Comparison of ENCODE assay signal across 22 cellular contexts in genomic region chr13:23740002-23740401, GRCh38.
"Had no signal": no experiment of that assay in that cellular context is flagged by ENCODE, and none has a peak within 500 bp of the region (broad histone marks: within the 10 kb centered on the region; RNA-seq: fewer than 3 reads in every experiment).

No MANE protein-coding gene starts in this region.

- H3K27me3 Mint-ChIP-seq: central memory CD8-positive, alpha-beta T cell; natural killer cell treated with Interleukin-12 subunit alpha and Interleukin-12 subunit beta and Interleukin-15 and Interleukin-18, amount 100 ng/mL, for 72 hours had no signal

- H3K4me3 ChIP-seq: colonic mucosa, gastrocnemius medialis, heart right ventricle, lower lobe of right lung, tibial nerve, uterus had no signal

- H3K4me1 ChIP-seq: colonic mucosa, gastrocnemius medialis, tibial nerve, uterus had no signal

- H3K9me3 Mint-ChIP-seq: activated CD4-positive, alpha-beta T cell treated with anti-CD3 and anti-CD28 coated beads, Interleukin-2, amount 10 ng/mL, durations not matched to agents 7 days and 5 days; activated naive CD4-positive, alpha-beta T cell treated with anti-CD3 and anti-CD28 coated beads, Interleukin-2, amount 10 ng/mL, durations not matched to agents 7 days and 5 days; activated T-cell treated with anti-CD3 and anti-CD28 coated beads, Interleukin-2, amount 50 U/mL, for 4 hours; central memory CD8-positive, alpha-beta T cell; immature natural killer cell; natural killer cell treated with Interleukin-12 subunit alpha and Interleukin-12 subunit beta and Interleukin-15 and Interleukin-18, amount 100 ng/mL, for 72 hours had no signal

- ATAC-seq: activated T-cell treated with anti-CD3 and anti-CD28 coated beads, Interleukin-2, amount 50 U/mL, for 4 hours; gastrocnemius medialis; natural killer cell treated with Interleukin-12 subunit alpha and Interleukin-12 subunit beta and Interleukin-15 and Interleukin-18, amount 100 ng/mL, for 72 hours; stimulated activated naive CD8-positive, alpha-beta T cell treated with anti-CD3 and anti-CD28 coated beads, Interleukin-15, Interleukin-2, amounts not matched to agents 100 U/mL and 50 U/mL, for 24 hours had no signal

- H3K27ac Mint-ChIP-seq: activated CD4-positive, alpha-beta T cell treated with anti-CD3 and anti-CD28 coated beads, Interleukin-2, amount 10 ng/mL, durations not matched to agents 7 days and 5 days; activated naive CD4-positive, alpha-beta T cell treated with anti-CD3 and anti-CD28 coated beads, Interleukin-2, amount 10 ng/mL, durations not matched to agents 7 days and 5 days; immature natural killer cell; natural killer cell treated with Interleukin-12 subunit alpha and Interleukin-12 subunit beta and Interleukin-15 and Interleukin-18, amount 100 ng/mL, for 72 hours had no signal

- DNase-seq: activated CD4-positive, alpha-beta T cell treated with anti-CD3 and anti-CD28 coated beads, Interleukin-2, amount 10 ng/mL, durations not matched to agents 7 days and 5 days; activated CD8-positive, alpha-beta memory T cell treated with anti-CD3 and anti-CD28 coated beads, Interleukin-2, amount 50 U/mL, for 4 hours; activated naive CD4-positive, alpha-beta T cell treated with anti-CD3 and anti-CD28 coated beads, Interleukin-2, amount 10 ng/mL, durations not matched to agents 7 days and 5 days; activated T-cell treated with anti-CD3 and anti-CD28 coated beads, Interleukin-2, amount 50 U/mL, for 4 hours; aorta; brain microvascular endothelial cell; colonic mucosa; erythroblast; gastrocnemius medialis; heart right ventricle; immature natural killer cell; lower lobe of right lung; nucleus accumbens; retina; stimulated activated CD4-positive, alpha-beta T cell treated with anti-CD3 and anti-CD28 coated beads, Interleukin-2, amount 100 ng/mL, for 24 hours; stimulated activated naive CD8-positive, alpha-beta T cell treated with anti-CD3 and anti-CD28 coated beads, Interleukin-15, Interleukin-2, amounts not matched to agents 100 U/mL and 50 U/mL, for 24 hours; substantia nigra; T1000; uterus had no signal

- H3K36me3 Mint-ChIP-seq: natural killer cell treated with Interleukin-12 subunit alpha and Interleukin-12 subunit beta and Interleukin-15 and Interleukin-18, amount 100 ng/mL, for 72 hours had no signal

- H3K36me3 ChIP-seq: brain microvascular endothelial cell, colonic mucosa, gastrocnemius medialis, lower lobe of right lung, uterus had no signal

- H3K4me3 Mint-ChIP-seq: activated CD4-positive, alpha-beta T cell treated with anti-CD3 and anti-CD28 coated beads, Interleukin-2, amount 10 ng/mL, durations not matched to agents 7 days and 5 days; activated naive CD4-positive, alpha-beta T cell treated with anti-CD3 and anti-CD28 coated beads, Interleukin-2, amount 10 ng/mL, durations not matched to agents 7 days and 5 days; activated T-cell treated with anti-CD3 and anti-CD28 coated beads, Interleukin-2, amount 50 U/mL, for 4 hours; central memory CD8-positive, alpha-beta T cell; immature natural killer cell; natural killer cell treated with Interleukin-12 subunit alpha and Interleukin-12 subunit beta and Interleukin-15 and Interleukin-18, amount 100 ng/mL, for 72 hours had no signal

- H3K9me3 ChIP-seq: colonic mucosa, gastrocnemius medialis, heart right ventricle, lower lobe of right lung, tibial nerve, uterus had no signal

- H3K27me3 ChIP-seq: brain microvascular endothelial cell, colonic mucosa, gastrocnemius medialis, heart right ventricle, tibial nerve, uterus had no signal

- H3K27ac ChIP-seq: brain microvascular endothelial cell, colonic mucosa, gastrocnemius medialis, heart right ventricle, lower lobe of right lung, tibial nerve, uterus had no signal
